14 cellular contexts compared by ENCODE assay signal in genomic region chr6:116404706-116405105, GRCh38. TPM values are rescaled to one million over a fixed set of nuclear protein-coding genes. Genes with fewer than 3 reads are reported as not detected.
DNase-seq lines count a peak whose midpoint lies in the region; ATAC-seq and TF ChIP-seq lines count a peak whose summit lies in the region.
"Had no signal": no experiment of that assay in that cellular context is flagged by ENCODE, and none has a peak within 500 bp of the region (broad histone marks: within the 10 kb centered on the region; RNA-seq: fewer than 3 reads in every experiment).

No MANE protein-coding gene starts in this region.

- H3K36me3 Mint-ChIP-seq in activated B cell treated with CpG ODN at 0.5 μM for 24 hours (ENCODE audit: low read depth) = peaks cover 4% of the 10 kb centered on the region

- CTCF ChIA-PET in activated B cell treated with CpG ODN at 0.5 μM for 24 hours (lab: Charles Lee) = interaction anchor here (1.4 to 2.2 kb wide), 2 partner anchors 92 to 117 kb away, joined by 4 to 5 read pairs; no protein-coding TSS in a partner anchor

- DNase-seq in GM12865 (ENCODE audit: low read depth) (no peak), activated B cell treated with CpG ODN at 0.5 μM for 24 hours (no peak), Right ventricle myocardium superior (no peak), sigmoid colon (no peak), NCI-H2029 treated with DMSO at 0.1 percent for 48 hours (lab: John Stamatoyannopoulos, UW) (no peak), left colon (no peak)
- no peak for DNase-seq in activated naive CD4-positive, alpha-beta T cell treated with anti-CD3 and anti-CD28 coated beads, Interleukin-2, amount 50 U/mL, for 16 hours
- DNase-seq in activated effector memory CD4-positive, alpha-beta T cell treated with anti-CD3 and anti-CD28 coated beads, Interleukin-2, amount 50 U/mL, for 16 hours = no peak
- DNase-seq: activated CD4-positive, alpha-beta memory T cell treated with anti-CD3 and anti-CD28 coated beads, Interleukin-2, amount 10 ng/mL, durations not matched to agents 7 days and 5 days; activated gamma-delta T cell; AML-193; DMS79 treated with DMSO at 0.1 percent for 48 hours; KG1; ovary had no signal

- no peak for TF ChIP-seq EP300 in sigmoid colon (IDR thresholded peaks at IDR 0.05)

- no peak for TF ChIP-seq CTCF in GM12865 (IDR thresholded peaks at IDR 0.05; ENCODE audit: insufficient read depth, low read depth, low read length, missing control alignments)
- no peak for TF ChIP-seq CTCF in activated B cell treated with CpG ODN at 0.5 μM for 24 hours (IDR thresholded peaks at IDR 0.05)
- no peak for TF ChIP-seq CTCF in sigmoid colon (IDR thresholded peaks at IDR 0.05)

- no peaks in the 10 kb centered on the region for H3K9me3 ChIP-seq in sigmoid colon
- H3K9me3 ChIP-seq: ovary had no signal

- no peak for ATAC-seq in activated B cell treated with CpG ODN at 0.5 μM for 24 hours (ENCODE audit: low read depth)
- peak; percentile 38 for ATAC-seq in Right ventricle myocardium superior (ENCODE audit: poor library complexity)
- no peak for ATAC-seq in left colon

- H3K27ac Mint-ChIP-seq in activated B cell treated with CpG ODN at 0.5 μM for 24 hours = peak overlapping the region; percentile 71
- H3K27ac Mint-ChIP-seq: activated CD4-positive, alpha-beta memory T cell treated with anti-CD3 and anti-CD28 coated beads, Interleukin-2, amount 10 ng/mL, durations not matched to agents 7 days and 5 days had no signal

- H3K4me1 ChIP-seq in sigmoid colon = peaks cover 0 to 13% (median 5%) of the 10 kb centered on the region in 4 donors

- no peaks in the 10 kb centered on the region for H3K27me3 Mint-ChIP-seq in activated B cell treated with CpG ODN at 0.5 μM for 24 hours

- 79 to 81% methylated on average over 3 of the region's 3 CpGs for WGBS in sigmoid colon, 2 donors

- intact Hi-C loops in activated B cell treated with CpG ODN at 0.5 μM for 24 hours (cut with micrococcal nuclease) (loop anchor here (1.0 to 10.0 kb wide), 6 partner anchors 8 to 390 kb away; partner anchors contain the start of gene DSE), Right ventricle myocardium superior (cut with DNase I) (no loop called here), sigmoid colon (cut with DNase I) (no loop called here), left colon (cut with DNase I, micrococcal nuclease) (no loop called here)

- POLR2A ChIA-PET in activated B cell treated with CpG ODN at 0.5 μM for 24 hours (lab: Charles Lee) = interaction anchor here (0.7 to 1.5 kb wide), 7 partner anchors 10 to 126 kb away, joined by 3 to 8 read pairs (median 4); partner anchors contain the start of gene DSE

- no peaks in the 10 kb centered on the region for H3K9me3 Mint-ChIP-seq in activated B cell treated with CpG ODN at 0.5 μM for 24 hours
- H3K9me3 Mint-ChIP-seq: activated CD4-positive, alpha-beta memory T cell treated with anti-CD3 and anti-CD28 coated beads, Interleukin-2, amount 10 ng/mL, durations not matched to agents 7 days and 5 days had no signal

- no peak for TF ChIP-seq POLR2A in sigmoid colon (IDR thresholded peaks at IDR 0.05)

- H3K4me3 Mint-ChIP-seq in activated B cell treated with CpG ODN at 0.5 μM for 24 hours = peak overlapping the region; percentile 15
- H3K4me3 Mint-ChIP-seq: activated CD4-positive, alpha-beta memory T cell treated with anti-CD3 and anti-CD28 coated beads, Interleukin-2, amount 10 ng/mL, durations not matched to agents 7 days and 5 days had no signal

- H3K4me1 Mint-ChIP-seq in activated B cell treated with CpG ODN at 0.5 μM for 24 hours = peaks cover 55% of the 10 kb centered on the region

- peak overlapping the region; percentile 39 to 58 (median 50) for H3K27ac ChIP-seq in sigmoid colon

- no peaks in the 10 kb centered on the region for H3K27me3 ChIP-seq in sigmoid colon
- H3K27me3 ChIP-seq: ovary had no signal

- H3K4me3 ChIP-seq in GM12865 (ENCODE audit: low read depth, low read length) (peak overlapping the region; percentile 5; the same call in 1 of the 2 replicates), sigmoid colon (peak overlapping the region in 1 of 4 donors; percentile 11)
- H3K4me3 ChIP-seq: ovary had no signal

- H3K36me3 ChIP-seq in sigmoid colon = peaks cover 0 to 6% (median 0%) of the 10 kb centered on the region in 4 donors
- H3K36me3 ChIP-seq: ovary had no signal

RNA-seq across cellular contexts. Expression of gene DSE, which starts 34.0 kb away (rescaled TPM):
- total RNA-seq in activated B cell treated with CpG ODN at 0.5 μM for 24 hours (22.2 and 23.4 TPM in 2 replicates), Right ventricle myocardium superior (10.2 TPM), sigmoid colon (10 to 100 TPM; 17.9 to 29.5 (median 25.6) TPM), left colon (10 to 100 TPM in 1 of 2 donors, 1 to 10 TPM in 1; 8.0 to 10.9 TPM)
- 1 to 10 TPM; 2.5 to 7.6 (median 5.4) TPM for polyA plus RNA-seq in sigmoid colon

RNA-seq across cellular contexts. Expression of gene CALHM6, which starts 56.5 kb away (rescaled TPM):
- total RNA-seq in activated B cell treated with CpG ODN at 0.5 μM for 24 hours (15.0 and 16.5 TPM in 2 replicates), Right ventricle myocardium superior (1.4 TPM), sigmoid colon (1 to 10 TPM; 1.3 to 8.6 (median 6.4) TPM), left colon (1 to 10 TPM in 1 of 2 donors, under 1 TPM in 1; 0.61 to 4.2 TPM)
- polyA plus RNA-seq in sigmoid colon = 10 to 100 TPM in 2 of 3 donors, 1 to 10 TPM in 1; 9.6 to 32.0 (median 20.1) TPM
